In the genomic region with DNA sequence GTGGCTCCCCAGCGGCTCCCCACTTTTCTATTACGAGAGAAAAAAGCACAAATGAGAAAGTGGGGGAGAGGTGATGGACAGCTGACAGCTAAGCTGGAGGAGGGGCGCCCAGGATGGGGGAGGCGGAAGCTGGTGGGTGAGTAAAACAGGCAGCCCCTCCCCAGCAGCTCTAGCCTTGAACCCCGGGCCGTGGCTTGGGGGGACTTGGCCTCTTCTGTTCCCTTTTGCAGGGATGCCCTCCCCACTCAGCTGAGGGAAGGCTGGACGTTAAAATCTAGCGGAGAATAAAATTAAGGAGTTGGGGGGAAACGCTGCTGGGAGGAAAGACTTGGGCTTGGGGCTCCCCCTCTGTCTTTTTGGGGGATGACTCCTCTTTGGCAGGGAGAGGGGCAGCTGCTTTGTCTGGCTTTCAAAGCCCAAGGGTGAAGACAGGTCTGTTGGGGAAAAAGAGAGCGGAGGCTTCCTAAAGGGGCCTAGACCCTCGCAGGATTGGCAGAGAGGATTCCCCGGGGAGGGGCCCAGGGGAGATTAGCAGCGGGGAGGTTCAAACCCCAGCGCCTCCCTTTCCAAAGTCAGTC, we compare ENCODE assay signal across 6 cellular contexts. TPM values are rescaled to one million over a fixed set of nuclear protein-coding genes. Genes with fewer than 3 reads are reported as not detected.
DNase-seq lines count a peak whose midpoint lies in the region; ATAC-seq and TF ChIP-seq lines count a peak whose summit lies in the region.

No MANE protein-coding gene starts in this region.

- TF ChIP-seq CTCF in MM.1S (IDR thresholded peaks at IDR 0.05; ENCODE audit: low read length), result no peak

- H3K4me2 ChIP-seq in MM.1S (ENCODE audit: low read depth, low read length) (peak overlapping the region; percentile 100), skeletal muscle satellite cell (ENCODE audit: low read length) (peak overlapping the region; percentile 100)

- H3K4me3 ChIP-seq in MM.1S (ENCODE audit: low read length) (peak overlapping the region; percentile 95), endocrine pancreas (ENCODE audit: control insufficient read depth, insufficient read depth, low read length) (no peak overlapping the region), skeletal muscle satellite cell (ENCODE audit: low read length) (peak overlapping the region; percentile 95)

- H3K36me3 ChIP-seq in MM.1S (replicated peaks; ENCODE audit: insufficient read depth, low read length) (no peaks in the 10 kb centered on the region), endocrine pancreas (ENCODE audit: control insufficient read depth, insufficient read depth, low read length) (peaks cover 3% of the 10 kb centered on the region), skeletal muscle satellite cell (ENCODE audit: insufficient read depth, low read length) (peaks cover 22% of the 10 kb centered on the region)

- H3K9me3 ChIP-seq in MM.1S (replicated peaks; ENCODE audit: insufficient read depth, low read length) (no peaks in the 10 kb centered on the region), endocrine pancreas (ENCODE audit: control insufficient read depth, low read length) (no peaks in the 10 kb centered on the region), skeletal muscle satellite cell (replicated peaks; ENCODE audit: low read length) (peaks cover 9% of the 10 kb centered on the region)

- no peaks in the 10 kb centered on the region for H3K9me2 ChIP-seq in MM.1S (replicated peaks; ENCODE audit: insufficient read depth, low read length)

- peaks cover 3% of the 10 kb centered on the region; the same call in 1 of the 2 replicates for H3K4me1 ChIP-seq in MM.1S (ENCODE audit: low read length)
- H3K4me1 ChIP-seq in endocrine pancreas (ENCODE audit: control insufficient read depth, insufficient read depth, low read length), result no peaks in the 10 kb centered on the region
- peaks cover 14% of the 10 kb centered on the region for H3K4me1 ChIP-seq in skeletal muscle satellite cell (ENCODE audit: control insufficient read depth, insufficient read depth, low read length)

- H3K27me3 ChIP-seq in MM.1S (replicated peaks; ENCODE audit: insufficient read depth, low read length), result no peaks in the 10 kb centered on the region
- H3K27me3 ChIP-seq in endocrine pancreas (ENCODE audit: control insufficient read depth, insufficient read depth, low read length), result no peaks in the 10 kb centered on the region
- H3K27me3 ChIP-seq in skeletal muscle satellite cell (ENCODE audit: control insufficient read depth, insufficient read depth, low read length), result no peaks in the 10 kb centered on the region

- H3K9ac ChIP-seq in MM.1S (ENCODE audit: low read length) (peak overlapping the region; percentile 78; the same call in 1 of the 2 replicates), endocrine pancreas (ENCODE audit: control insufficient read depth, insufficient read depth, low read length) (peak overlapping the region; percentile 51), skeletal muscle satellite cell (ENCODE audit: low read depth, low read length) (peak overlapping the region; percentile 90)

- H3K79me2 ChIP-seq in MM.1S (ENCODE audit: low read length), result no peaks in the 10 kb centered on the region

- peak; percentile 6 for ATAC-seq in GM18907 (IDR thresholded peaks at IDR 0.05; ENCODE audit: unreplicated experiment)

- DNase-seq in MM.1S (no peak), middle frontal gyrus (ENCODE audit: extremely low spot score, low spot score) (no peak), NCI-H1417 treated with DMSO at 0.1 percent for 48 hours (lab: John Stamatoyannopoulos, UW) (no peak)

- H2AFZ ChIP-seq in MM.1S (ENCODE audit: low read length), result no peak overlapping the region

- no peaks in the 10 kb centered on the region for H4K20me1 ChIP-seq in MM.1S (ENCODE audit: insufficient read depth, low read length)

- H3F3A ChIP-seq in MM.1S (ENCODE audit: insufficient read depth, low read length), result no peaks in the 10 kb centered on the region; the same call in 1 of the 2 replicates

- H3K27ac ChIP-seq in MM.1S (ENCODE audit: low read length), result no peak overlapping the region

RNA-seq across cellular contexts. Expression of gene SAMD1, which starts 1.4 kb away (rescaled TPM):
- 33.9 and 34.2 TPM in 2 replicates for total RNA-seq in skeletal muscle satellite cell (2012; rRNA removed)

RNA-seq across cellular contexts. Expression of gene C19orf67, which starts 6.4 kb away (rescaled TPM):
- total RNA-seq in skeletal muscle satellite cell (2012; rRNA removed), result 0.51 TPM in 1 of 2 replicates, not detected in the other

RNA-seq across cellular contexts. Expression of gene MISP3, which starts 19.4 kb away (rescaled TPM):
- not detected in 2 replicates for total RNA-seq in skeletal muscle satellite cell (2012; rRNA removed)

RNA-seq across cellular contexts. Expression of gene PRKACA, which starts 25.6 kb away (rescaled TPM):
- total RNA-seq in skeletal muscle satellite cell (2012; rRNA removed), result 48.4 and 75.8 TPM in 2 replicates

RNA-seq across cellular contexts. Expression of gene PALM3, which starts 30.1 kb away (rescaled TPM):
- total RNA-seq in skeletal muscle satellite cell (2012; rRNA removed), result not detected in 2 replicates
